ENCODE assay signal across 17 cellular contexts in the genomic region with DNA sequence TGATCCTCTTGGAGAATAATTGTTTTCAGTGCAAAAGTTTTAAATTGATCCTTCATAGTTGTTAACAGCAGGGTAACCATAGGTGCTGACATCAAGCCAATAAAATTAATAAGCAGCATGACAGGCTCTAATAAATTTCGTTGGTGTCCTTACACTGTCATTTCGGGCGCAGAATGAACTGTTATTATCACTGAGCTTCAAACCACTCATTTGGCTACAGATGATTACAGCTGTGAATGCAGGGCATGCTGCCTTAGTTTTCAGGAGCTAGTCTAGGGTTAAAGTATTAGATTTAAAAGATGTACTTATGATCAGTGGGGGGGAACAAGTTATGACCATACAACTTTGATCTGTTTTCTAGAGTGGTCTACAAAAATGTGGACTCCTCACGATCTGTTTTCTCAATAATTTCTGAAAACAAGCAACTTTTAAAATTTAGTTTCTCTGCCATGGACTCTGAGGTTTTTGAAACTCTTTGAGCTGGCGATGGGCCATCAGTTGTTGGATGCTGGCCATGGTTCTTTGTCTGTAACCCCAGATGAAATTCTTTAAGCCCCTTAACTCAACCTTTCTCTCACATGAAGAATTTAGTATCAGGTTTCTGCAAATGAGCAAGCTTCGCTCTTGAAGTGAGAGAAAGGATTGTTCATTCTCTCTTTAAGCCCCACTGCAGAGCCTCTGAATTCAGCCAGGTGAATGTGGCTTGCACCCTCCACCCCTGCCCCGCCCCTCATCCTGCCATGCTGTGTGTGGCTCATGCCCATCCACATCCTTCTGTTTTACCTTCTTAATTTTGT.
A peak's percentile ranks its signal among the peaks of the same experiment; 100 is the strongest.
DNase-seq lines count a peak whose midpoint lies in the region; ATAC-seq, FAIRE-seq and TF ChIP-seq lines count a peak whose summit lies in the region.
"Had no signal": no experiment of that assay in that cellular context is flagged by ENCODE, and none has a peak within 500 bp of the region (broad histone marks: within the 10 kb centered on the region; RNA-seq: fewer than 3 reads in every experiment).

No MANE protein-coding gene starts in this region.

- H3K4me1 Mint-ChIP-seq in T-helper 17 cell, result peaks cover 2% of the 10 kb centered on the region

- POLR2A ChIA-PET in endothelial cell of umbilical vein (lab: Charles Lee), result no interaction called here

- no peak overlapping the region for H3K4me3 ChIP-seq in endothelial cell of umbilical vein (replicated peaks in 1 of 3; ENCODE audit: insufficient read depth in 1 of 3, low read depth in 1 of 3, low read length in 3 of 3)
- H3K4me3 ChIP-seq: Peyer's patch had no signal

- H3K27ac ChIP-seq in endothelial cell of umbilical vein (ENCODE audit: insufficient read depth, low read depth, low read length), result no peak overlapping the region
- H3K27ac ChIP-seq: Peyer's patch had no signal

- peaks cover 8% of the 10 kb centered on the region for H3K36me3 Mint-ChIP-seq in T-helper 17 cell (ENCODE audit: low read depth)
- H3K36me3 Mint-ChIP-seq: CD8-positive, alpha-beta T cell had no signal

- H4K20me1 ChIP-seq in endothelial cell of umbilical vein (replicated peaks; ENCODE audit: control insufficient read depth, extremely low read depth, insufficient read depth, low read length), result no peaks in the 10 kb centered on the region

- H3K36me3 ChIP-seq in endothelial cell of umbilical vein (ENCODE audit: control insufficient read depth in 2 of 2, extremely low read depth in 1 of 2, insufficient read depth in 2 of 2, low read length in 2 of 2), result no peaks in the 10 kb centered on the region
- H3K36me3 ChIP-seq: Peyer's patch, thoracic aorta had no signal

- H3K27ac Mint-ChIP-seq in T-helper 17 cell, result no peak overlapping the region
- H3K27ac Mint-ChIP-seq: CD8-positive, alpha-beta T cell had no signal

- CTCF ChIA-PET in endothelial cell of umbilical vein (lab: Charles Lee), result interaction anchor here (1.2 to 2.1 kb wide), 4 partner anchors 10 to 348 kb away, joined by 4 to 8 read pairs (median 6); no protein-coding TSS in a partner anchor

- no peak overlapping the region for H3K4me2 ChIP-seq in endothelial cell of umbilical vein (ENCODE audit: insufficient read depth, low read length)

- H3K9me1 ChIP-seq in endothelial cell of umbilical vein (replicated peaks; ENCODE audit: control insufficient read depth, extremely low read depth, insufficient read depth, low read length), result no peaks in the 10 kb centered on the region

- TF ChIP-seq CTCF in endothelial cell of umbilical vein (IDR thresholded peaks at IDR 0.05; ENCODE audit: extremely low read depth in 1 of 2, insufficient read depth in 1 of 2, low read depth in 1 of 2, low read length in 2 of 2), result no peak

- no peaks in the 10 kb centered on the region for H3K27me3 Mint-ChIP-seq in T-helper 17 cell

- H3K27me3 ChIP-seq in endothelial cell of umbilical vein (ENCODE audit: control insufficient read depth in 2 of 2, insufficient read depth in 2 of 2, low read length in 2 of 2), result no peaks in the 10 kb centered on the region
- H3K27me3 ChIP-seq: heart right ventricle, Peyer's patch had no signal

- H3K4me3 Mint-ChIP-seq in T-helper 17 cell, result no peak overlapping the region
- H3K4me3 Mint-ChIP-seq: CD8-positive, alpha-beta T cell had no signal

- no peak overlapping the region for H2AFZ ChIP-seq in endothelial cell of umbilical vein (ENCODE audit: low read depth, low read length)

- dilution Hi-C loops in endothelial cell of umbilical vein (cut with MboI; ENCODE audit: extremely low pct_ligation_motif_present, low sequenced_read_pairs), result no loop called here

- no peaks in the 10 kb centered on the region for H3K79me2 ChIP-seq in endothelial cell of umbilical vein (ENCODE audit: control insufficient read depth, insufficient read depth, low read length)

- no TSS peak for BruUV-seq in endothelial cell of umbilical vein (replicated peaks; lab: Mats Ljungman, UMichigan)

- peak; percentile 67 for FAIRE-seq in endothelial cell of umbilical vein (lab: Jason Lieb, UNC)

- H3K9me3 ChIP-seq in endothelial cell of umbilical vein (replicated peaks; ENCODE audit: control insufficient read depth, insufficient read depth, low read length) (no peaks in the 10 kb centered on the region), T-helper 17 cell (ENCODE audit: control insufficient read depth, low read length, poor library complexity, severe bottlenecking) (no peaks in the 10 kb centered on the region)
- H3K9me3 ChIP-seq: heart right ventricle, Peyer's patch, thoracic aorta had no signal

- no peak for ATAC-seq in T-helper 17 cell
- ATAC-seq: CD8-positive, alpha-beta T cell had no signal

- intact Hi-C loops in endothelial cell of umbilical vein (cut with micrococcal nuclease), result loop anchor here (5.0 kb wide), 1 partner anchor 84 kb away; no protein-coding TSS in a partner anchor

- TF ChIP-seq POLR2A in endothelial cell of umbilical vein (IDR thresholded peaks at IDR 0.05; ENCODE audit: low read depth, low read length), result no peak

- DNase-seq in NCI-H1092 treated with DMSO at 0.1 percent for 48 hours (lab: John Stamatoyannopoulos, UW), result peak; percentile 17
- no peak for DNase-seq in NCI-H1092 (lab: John Stamatoyannopoulos, UW)
- peak; percentile 73 for DNase-seq in NCI-H2227 treated with DMSO at 0.1 percent for 48 hours (lab: John Stamatoyannopoulos, UW)
- peak; percentile 57 for DNase-seq in endothelial cell of umbilical vein (ENCODE audit: low read depth, low spot score)
- peak; percentile 37 for DNase-seq in renal cortical epithelial cell (ENCODE audit: low read depth)
- DNase-seq in SK-N-DZ (ENCODE audit: low spot score), result no peak
- no peak for DNase-seq in NOMO-1 treated with dmso at 0.1 percent for 144 hours (lab: John Stamatoyannopoulos, UW; ENCODE audit: unreplicated experiment)
- no peak for DNase-seq in T-helper 17 cell
- DNase-seq: 8988T; activated CD4-positive, alpha-beta T cell treated with anti-CD3 and anti-CD28 coated beads, Interleukin-2, amount 50 U/mL, for 48 hours; activated effector memory CD4-positive, alpha-beta T cell treated with Interleukin-2 at 50 U/mL for 16 hours; CD8-positive, alpha-beta T cell; NCI-H146; Peyer's patch; T1000 had no signal

- H3K4me1 ChIP-seq in endothelial cell of umbilical vein (ENCODE audit: control insufficient read depth, extremely low read depth, insufficient read depth, low read length), result peaks cover 13% of the 10 kb centered on the region
- H3K4me1 ChIP-seq: Peyer's patch had no signal

- H3K9ac ChIP-seq in endothelial cell of umbilical vein (replicated peaks; ENCODE audit: extremely low read depth, insufficient read depth, low read length), result no peak overlapping the region

TF ChIP-seq in endothelial cell of umbilical vein, 7 proteins besides CTCF, POLR2A, EP300 and RAD21:
- TF ChIP-seq GATA2 (IDR thresholded peaks at IDR 0.05; ENCODE audit: insufficient read depth, insufficient read length, low read depth, low read length) (no peak), MYC (IDR thresholded peaks at IDR 0.05; ENCODE audit: low read depth, low read length) (no peak), EZH2 (IDR thresholded peaks at IDR 0.05; ENCODE audit: borderline replicate concordance, low read depth, low read length, severe bottlenecking) (no peak), JUN (IDR thresholded peaks at IDR 0.05; ENCODE audit: borderline replicate concordance, insufficient read depth, insufficient read length, low read depth) (no peak), POLR2AphosphoS5 (IDR thresholded peaks at IDR 0.05; ENCODE audit: insufficient read depth, low read depth, low read length) (no peak), FOS (IDR thresholded peaks at IDR 0.05; ENCODE audit: borderline replicate concordance, insufficient read depth, low read length) (no peak)
- TF ChIP-seq, protein P1, sequence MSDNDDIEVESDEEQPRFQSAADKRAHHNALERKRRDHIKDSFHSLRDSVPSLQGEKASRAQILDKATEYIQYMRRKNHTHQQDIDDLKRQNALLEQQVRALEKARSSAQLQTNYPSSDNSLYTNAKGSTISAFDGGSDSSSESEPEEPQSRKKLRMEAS (IDR thresholded peaks at IDR 0.05; ENCODE audit: insufficient read depth, insufficient read length), result no peak

Comparison
In these comparisons a context has a peak if more than half of its experiments do, and no peak if none do; other contexts are left out.
1. DNase-seq: peak in NCI-H1092 treated with DMSO at 0.1 percent for 48 hours (single experiment), NCI-H2227 treated with DMSO at 0.1 percent for 48 hours (single experiment), endothelial cell of umbilical vein (single experiment) and renal cortical epithelial cell (single experiment); none in NCI-H1092 (single experiment), SK-N-DZ (single experiment), NOMO-1 treated with dmso at 0.1 percent for 144 hours (single experiment) and T-helper 17 cell (0 of 3).